ENCODE assay signal across 28 cellular contexts in genomic region chr5:175798626-175799025, GRCh38.
"Had no signal": no experiment of that assay in that cellular context is flagged by ENCODE, and none has a peak within 500 bp of the region (broad histone marks: within the 10 kb centered on the region; RNA-seq: fewer than 3 reads in every experiment).

No MANE protein-coding gene starts in this region.

- DNase-seq: activated CD4-positive, alpha-beta T cell treated with anti-CD3 and anti-CD28 coated beads for 48 hours; activated CD4-positive, alpha-beta T cell treated with anti-CD3 and anti-CD28 coated beads, Interleukin-2, amount 50 U/mL, for 4 hours; activated CD4-positive, CD25-positive, alpha-beta regulatory T cell treated with anti-CD3 and anti-CD28 coated beads, Interleukin-2, amount 50 U/mL, for 72 hours; activated CD8-positive, alpha-beta T cell treated with anti-CD3 and anti-CD28 coated beads, Interleukin-2, amount 10 ng/mL, durations not matched to agents 7 days and 5 days; activated effector memory CD4-positive, alpha-beta T cell treated with Interleukin-2 at 50 U/mL for 16 hours; activated naive CD4-positive, alpha-beta T cell; activated T-cell treated with anti-CD3 and anti-CD28 coated beads, Interleukin-2, amount 50 U/mL, for 24 hours; body of pancreas; MG63; MV-4-11; NCI-H1092 treated with DMSO at 0.1 percent for 48 hours; NCI-H1436; NCI-H1694 treated with DMSO at 0.1 percent for 48 hours; NCI-H2029 treated with DMSO at 0.1 percent for 48 hours; NCI-H345; NCI-H510A; NCI-H526 treated with DMSO at 0.1 percent for 48 hours; NCI-H82; RPMI8226; T-cell; T-helper 2 cell had no signal

- H3K36me3 Mint-ChIP-seq: T-cell, WTC11 had no signal

- H3K4me3 ChIP-seq: ascending aorta, body of pancreas, MG63, SK-N-MC had no signal

- ATAC-seq: activated CD8-positive, alpha-beta T cell treated with anti-CD3 and anti-CD28 coated beads, Interleukin-2, amount 10 ng/mL, durations not matched to agents 7 days and 5 days; body of pancreas; Panc1; Right ventricle myocardium inferior; T-cell; WTC11 had no signal

- H3K9me3 ChIP-seq: ascending aorta, body of pancreas, MG63 had no signal

- H3K27me3 ChIP-seq: ascending aorta, body of pancreas had no signal

- H3K4me3 Mint-ChIP-seq: activated CD8-positive, alpha-beta T cell treated with anti-CD3 and anti-CD28 coated beads, Interleukin-2, amount 10 ng/mL, durations not matched to agents 7 days and 5 days; activated naive CD4-positive, alpha-beta T cell treated with anti-CD3 and anti-CD28 coated beads, Interleukin-2, amount 50 U/mL, for 24 hours; activated T-cell treated with anti-CD3 and anti-CD28 coated beads, Interleukin-2, amount 50 U/mL, for 24 hours; activated T-helper 1 cell treated with anti-CD3 and anti-CD28 coated beads, Interleukin-12 subunit alpha, Interleukin-12 subunit beta, Interleukin-2, Interleukin-4 antibody, amounts not matched to agents 30 ng/mL and 10 ng/mL and 1 ng/mL, durations not matched to agents 14 hours and 24 hours and 36 hours; T-cell had no signal

- H3K36me3 ChIP-seq: ascending aorta, MG63 had no signal

- H3K27ac ChIP-seq: ascending aorta, body of pancreas, SK-N-MC had no signal

- H3K9me3 Mint-ChIP-seq: activated T-cell treated with anti-CD3 and anti-CD28 coated beads, Interleukin-2, amount 50 U/mL, for 24 hours; activated T-helper 1 cell treated with anti-CD3 and anti-CD28 coated beads, Interleukin-12 subunit alpha, Interleukin-12 subunit beta, Interleukin-2, Interleukin-4 antibody, amounts not matched to agents 30 ng/mL and 10 ng/mL and 1 ng/mL, durations not matched to agents 14 hours and 24 hours and 36 hours; WTC11 had no signal

- H3K27ac Mint-ChIP-seq: activated CD8-positive, alpha-beta T cell treated with anti-CD3 and anti-CD28 coated beads, Interleukin-2, amount 10 ng/mL, durations not matched to agents 7 days and 5 days; activated naive CD4-positive, alpha-beta T cell treated with anti-CD3 and anti-CD28 coated beads, Interleukin-2, amount 50 U/mL, for 24 hours; activated T-cell treated with anti-CD3 and anti-CD28 coated beads, Interleukin-2, amount 50 U/mL, for 24 hours; activated T-helper 1 cell treated with anti-CD3 and anti-CD28 coated beads, Interleukin-12 subunit alpha, Interleukin-12 subunit beta, Interleukin-2, Interleukin-4 antibody, amounts not matched to agents 30 ng/mL and 10 ng/mL and 1 ng/mL, durations not matched to agents 14 hours and 24 hours and 36 hours had no signal
